8 cellular contexts compared by ENCODE assay signal in genomic region chr19:49639401-49640112, GRCh38. TPM values are rescaled to one million over a fixed set of nuclear protein-coding genes. Genes with fewer than 3 reads are reported as not detected.
DNase-seq lines count a peak whose midpoint lies in the region; ATAC-seq and TF ChIP-seq lines count a peak whose summit lies in the region.

No MANE protein-coding gene starts in this region.

- ATAC-seq in GM18502 (IDR thresholded peaks at IDR 0.05; ENCODE audit: poor library complexity, unreplicated experiment) (no peak), GM21360 (IDR thresholded peaks at IDR 0.05; ENCODE audit: unreplicated experiment) (no peak)
- ATAC-seq in activated CD4-positive, CD25-positive, alpha-beta regulatory T cell treated with anti-CD3 and anti-CD28 coated beads, Interleukin-2, amount 50 U/mL, for 24 hours = no peak

- H3K9me3 ChIP-seq in Caco-2 = no peaks in the 10 kb centered on the region
- H3K9me3 ChIP-seq in PC-9 (ENCODE audit: insufficient read depth, low read depth) = no peaks in the 10 kb centered on the region
- H3K9me3 ChIP-seq in ovary = no peaks in the 10 kb centered on the region

- peak overlapping the region; percentile 93 for H3K4me2 ChIP-seq in PC-9

- peaks cover 13% of the 10 kb centered on the region; the same call in 1 of the 2 replicates for H4K20me1 ChIP-seq in PC-9 (ENCODE audit: insufficient read depth)

- H3K27ac Mint-ChIP-seq in Caco-2 (ENCODE audit: unreplicated experiment) = peak overlapping the region; percentile 100

- 4 to 7% (median 5%) methylated on average over 23 to 31 of the region's 31 CpGs for WGBS in ovary, 3 donors

- H3K36me3 Mint-ChIP-seq in Caco-2 (ENCODE audit: insufficient read depth, unreplicated experiment) = peaks cover 77% of the 10 kb centered on the region

- H3K4me3 Mint-ChIP-seq in Caco-2 (ENCODE audit: unreplicated experiment) = peak overlapping the region; percentile 91

- intact Hi-C loops in Caco-2 (cut with micrococcal nuclease; ENCODE audit: unreplicated experiment) (loop anchor here (1.0 to 2.0 kb wide), 5 partner anchors 26 to 238 kb away; partner anchors contain the start of genes AKT1S1, AP2A1, BCL2L12 and IRF3), PC-9 (cut with micrococcal nuclease; ENCODE audit: unreplicated experiment) (loop anchor here (1.0 to 10.0 kb wide), 9 partner anchors 27 to 767 kb away; partner anchors contain the start of genes AKT1S1, ALDH16A1, GYS1 and NOSIP), ovary (cut with DNase I) (loop anchor here in 2 of 4 donors (2.0 to 5.0 kb wide), 3 partner anchors 38 to 49 kb away; partner anchors contain the start of genes PRR12 (in 2 of the 2) and PRMT1 (in 1 of the 2))

- H3K27ac ChIP-seq in PC-9 (peak overlapping the region; percentile 17; the same call in 1 of the 2 replicates), ovary (peak overlapping the region; percentile 77 to 98)

- CTCF ChIA-PET in Caco-2 (lab: Charles Lee) = interaction anchor here (0.6 to 1.4 kb wide), 14 partner anchors 8 to 646 kb away, joined by 3 to 11 read pairs (median 7); partner anchors contain the start of genes NOSIP, PRR12, PRRG2 and RUVBL2
- CTCF ChIA-PET in PC-9 (lab: Charles Lee) = interaction anchor here (0.6 to 1.5 kb wide), 4 partner anchors 37 to 180 kb away, joined by 4 to 6 read pairs (median 4); partner anchors contain the start of gene PRRG2

- H3K27me3 ChIP-seq in Caco-2 (replicated peaks; ENCODE audit: control insufficient read depth, insufficient read depth, low read length) = no peaks in the 10 kb centered on the region
- H3K27me3 ChIP-seq in PC-9 (ENCODE audit: insufficient read depth, low read depth) = no peaks in the 10 kb centered on the region
- no peaks in the 10 kb centered on the region for H3K27me3 ChIP-seq in ovary

- H3K4me1 ChIP-seq in Caco-2 (peaks cover 7% of the 10 kb centered on the region), PC-9 (replicated peaks; ENCODE audit: insufficient read depth) (peaks cover 37% of the 10 kb centered on the region), ovary (ENCODE audit: insufficient read depth) (peaks cover 12% of the 10 kb centered on the region)

- H3K9me3 Mint-ChIP-seq in Caco-2 (ENCODE audit: unreplicated experiment) = no peaks in the 10 kb centered on the region

- TF ChIP-seq POLR2A in ovary (IDR thresholded peaks at IDR 0.05) = peak; percentile 44

- DNase-seq in Caco-2 = no peak
- no peak for DNase-seq in PC-9
- DNase-seq in epithelial cell of esophagus (ENCODE audit: low read depth) = no peak
- peak in 4 of 5 donors; percentile 51 to 67 (median 64) for DNase-seq in ovary
- no peak for DNase-seq in stimulated activated CD8-positive, alpha-beta memory T cell treated with anti-CD3 and anti-CD28 coated beads, Interleukin-4, amount 100 ng/mL, for 48 hours

- H3K4me3 ChIP-seq in Caco-2 (ENCODE audit: low read depth, low read length) = peak overlapping the region; percentile 43
- peak overlapping the region; percentile 56 for H3K4me3 ChIP-seq in PC-9
- H3K4me3 ChIP-seq in epithelial cell of esophagus (ENCODE audit: low read length) = peak overlapping the region; percentile 63
- H3K4me3 ChIP-seq in ovary = peak overlapping the region; percentile 80

- H3F3A ChIP-seq in PC-9 (ENCODE audit: insufficient read depth, low read depth) = peaks cover 16% of the 10 kb centered on the region

- TF ChIP-seq CTCF in Caco-2 (IDR thresholded peaks at IDR 0.05; ENCODE audit: insufficient read depth in 1 of 2, low read depth in 1 of 2, low read length in 1 of 2, severe bottlenecking in 1 of 2, unreplicated experiment in 1 of 2) = no peak
- TF ChIP-seq CTCF in PC-9 (conservative IDR thresholded peaks at IDR 0.05) = no peak
- no peak for TF ChIP-seq CTCF in epithelial cell of esophagus (IDR thresholded peaks at IDR 0.05; ENCODE audit: insufficient read depth, low read depth, low read length, missing control alignments)
- TF ChIP-seq CTCF in ovary (IDR thresholded peaks at IDR 0.05) = no peak

- no peaks in the 10 kb centered on the region for H3K9me2 ChIP-seq in PC-9 (ENCODE audit: insufficient read depth)

- H3K4me1 Mint-ChIP-seq in Caco-2 (ENCODE audit: low read depth, unreplicated experiment) = peaks cover 43% of the 10 kb centered on the region

- POLR2A ChIA-PET in Caco-2 (lab: Charles Lee) = interaction anchor here (0.5 to 1.6 kb wide), 27 partner anchors 8 to 689 kb away, joined by 3 to 50 read pairs (median 5); partner anchors contain the start of genes ALDH16A1, ATF5, BCL2L12 and IRF3
- POLR2A ChIA-PET in PC-9 (lab: Charles Lee; ENCODE audit: unreplicated experiment) = interaction anchor here (0.5 to 1.8 kb wide), 15 partner anchors 9 to 1455 kb away, joined by 3 to 70 read pairs (median 7); partner anchors contain the start of genes AKT1S1, AP2A1, FUZ and IRF3

- no peaks in the 10 kb centered on the region for H3K27me3 Mint-ChIP-seq in Caco-2 (ENCODE audit: insufficient read depth, unreplicated experiment)

- TF ChIP-seq EP300 in ovary (IDR thresholded peaks at IDR 0.05) = peak; percentile 23

- H3K36me3 ChIP-seq in Caco-2 (ENCODE audit: control insufficient read depth, insufficient read depth, low read length) (no peaks in the 10 kb centered on the region), PC-9 (ENCODE audit: low read depth) (peaks cover 5% of the 10 kb centered on the region; the same call in 1 of the 2 replicates), ovary (no peaks in the 10 kb centered on the region)

- H3K79me2 ChIP-seq in PC-9 (ENCODE audit: low read depth) = peaks cover 30% of the 10 kb centered on the region

- H2AFZ ChIP-seq in PC-9 = peak overlapping the region; percentile 52; the same call in 1 of the 2 replicates

- no TSS peak for BruUV-seq in Caco-2 (replicated peaks; lab: Mats Ljungman, UMichigan)
- BruUV-seq in PC-9 (replicated peaks; lab: Mats Ljungman, UMichigan) = no TSS peak

RNA-seq across cellular contexts. Expression of gene RRAS, which starts 0.4 kb away (rescaled TPM):
- total RNA-seq in Caco-2 (2022) = 10.6 and 11.3 TPM in 2 replicates
- 36.6 and 40.6 TPM in 2 replicates for total RNA-seq in PC-9 (2021)
- 10 to 100 TPM; 28.7 to 62.8 (median 37.6) TPM for total RNA-seq in ovary
- 10 to 100 TPM; 24.2 to 63.4 TPM for polyA plus RNA-seq in ovary

RNA-seq across cellular contexts. Expression of gene SCAF1, which starts 2.5 kb away (rescaled TPM):
- total RNA-seq in Caco-2 (2022) (83.4 and 89.5 TPM in 2 replicates), PC-9 (2021) (86.9 and 91.3 TPM in 2 replicates), ovary (10 to 100 TPM; 14.9 to 94.6 (median 68.8) TPM)
- 10 to 100 TPM in 1 of 2 donors, 1 to 10 TPM in 1; 3.3 to 29.1 TPM for polyA plus RNA-seq in ovary

RNA-seq across cellular contexts. Expression of gene IRF3, which starts 26.1 kb away (rescaled TPM):
- total RNA-seq in Caco-2 (2022) = 125 and 131 TPM in 2 replicates
- total RNA-seq in PC-9 (2021) = 181 and 220 TPM in 2 replicates
- total RNA-seq in ovary = 10 to 100 TPM; 46.1 to 89.0 (median 69.5) TPM
- 10 to 100 TPM; 24.2 to 76.9 TPM for polyA plus RNA-seq in ovary

RNA-seq across cellular contexts. Expression of gene BCL2L12, which starts 26.2 kb away (rescaled TPM):
- total RNA-seq in Caco-2 (2022) (103 and 111 TPM in 2 replicates), PC-9 (2021) (80.3 and 84.8 TPM in 2 replicates), ovary (10 to 100 TPM in 6 of 7 donors, 1 to 10 TPM in 1; 8.0 to 21.0 (median 15.6) TPM)
- 10 to 100 TPM in 1 of 2 donors, 1 to 10 TPM in 1; 6.7 to 17.7 TPM for polyA plus RNA-seq in ovary

RNA-seq across cellular contexts. Expression of gene PRMT1, which starts 37.5 kb away (rescaled TPM):
- total RNA-seq in Caco-2 (2022) = 326 and 343 TPM in 2 replicates
- 228 and 261 TPM in 2 replicates for total RNA-seq in PC-9 (2021)
- 100 to 1,000 TPM; 125 to 174 (median 152) TPM for total RNA-seq in ovary
- 100 to 1,000 TPM in 1 of 2 donors, 10 to 100 TPM in 1; 57.1 to 182 TPM for polyA plus RNA-seq in ovary

Comparison
In these comparisons a context has a peak if more than half of its experiments do, and no peak if none do; other contexts are left out.
1. DNase-seq: peak in ovary (4 of 5); none in Caco-2 (0 of 2), PC-9 (0 of 2), epithelial cell of esophagus (single experiment) and stimulated activated CD8-positive, alpha-beta memory T cell treated with anti-CD3 and anti-CD28 coated beads, Interleukin-4, amount 100 ng/mL, for 48 hours (single experiment).
2. Peak in every context shown above with its lines, with median percentiles within 50 percentile points of each other: H3K4me3 ChIP-seq.